ENCODE assay signal across 10 cellular contexts in the genomic region with DNA sequence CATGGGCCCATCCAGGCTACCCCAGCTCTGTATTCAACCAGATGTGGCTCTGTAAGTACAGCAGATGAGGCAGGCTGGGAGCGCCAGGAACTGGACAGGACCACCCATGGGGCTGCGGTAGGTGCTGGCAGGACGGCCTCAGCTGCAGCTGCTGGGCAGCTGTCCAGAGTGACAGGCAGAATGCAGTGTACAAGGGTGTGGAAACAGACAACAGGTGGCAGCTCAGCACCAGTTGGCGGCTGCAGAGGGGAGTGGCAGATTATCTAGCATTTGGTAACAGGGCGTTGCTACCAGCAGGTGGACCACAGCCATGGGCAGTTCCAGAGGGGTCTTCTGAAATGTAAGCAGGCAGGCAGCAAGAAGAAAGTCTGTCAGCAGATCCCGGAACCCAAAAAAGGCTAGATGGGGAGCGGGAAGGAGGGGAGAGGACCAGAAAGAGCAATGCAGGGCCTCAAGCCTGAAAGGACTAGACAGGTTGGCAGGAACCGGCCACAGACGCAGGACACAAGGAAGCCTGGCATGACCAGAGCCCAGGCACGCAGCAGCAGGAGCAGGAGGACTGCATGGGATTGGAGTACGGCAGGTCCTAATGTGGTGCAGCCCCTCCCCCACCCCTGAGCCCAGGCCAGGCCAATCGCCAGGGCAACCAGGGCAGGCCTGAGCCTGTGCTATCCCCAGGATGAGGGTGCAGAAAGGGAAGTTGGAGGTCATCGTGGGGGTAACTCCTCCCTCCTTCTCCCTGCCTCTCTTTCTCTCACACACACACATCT. TPM values are rescaled to one million over a fixed set of nuclear protein-coding genes. Genes with fewer than 3 reads are reported as not detected.
A peak's percentile ranks its signal among the peaks of the same experiment; 100 is the strongest.
DNase-seq lines count a peak whose midpoint lies in the region; ATAC-seq, FAIRE-seq and TF ChIP-seq lines count a peak whose summit lies in the region.
"Had no signal": no experiment of that assay in that cellular context is flagged by ENCODE, and none has a peak within 500 bp of the region (broad histone marks: within the 10 kb centered on the region; RNA-seq: fewer than 3 reads in every experiment).

No MANE protein-coding gene starts in this region.

- H4K20me1 ChIP-seq in H1 (replicated peaks in 1 of 2; ENCODE audit: control insufficient read depth in 1 of 2, insufficient read depth in 2 of 2, low read length in 2 of 2), result no peaks in the 10 kb centered on the region

- intact Hi-C loops in posterior vena cava (cut with DNase I), result no loop called here

- H3K36me3 ChIP-seq in H7 (replicated peaks; ENCODE audit: control insufficient read depth, insufficient read depth, low read length), result no peaks in the 10 kb centered on the region
- no peaks in the 10 kb centered on the region for H3K36me3 ChIP-seq in H1 (ENCODE audit: control insufficient read depth in 2 of 4, insufficient read depth in 4 of 4, low read length in 3 of 4)

- H2BK5ac ChIP-seq in H1 (ENCODE audit: low read depth, low read length), result 0 out of 2 replicates have a peak overlapping the region, but pooled peaks have one; percentile 37

- POLR2A ChIA-PET in H1 (lab: Charles Lee; ENCODE audit: partially characterized antibody), result interaction anchor here (0.6 to 2.3 kb wide), 3 partner anchors 11 to 132 kb away, joined by 4 to 8 read pairs (median 5); no protein-coding TSS in a partner anchor

- no peaks in the 10 kb centered on the region for H3K79me1 ChIP-seq in H1 (ENCODE audit: low read depth, low read length)

- peak overlapping the region; percentile 62; the same call in 1 of the 2 replicates for H2BK12ac ChIP-seq in H1 (ENCODE audit: low read depth, low read length)

- H3K4me1 Mint-ChIP-seq in mesothelial cell of epicardium (peaks cover 13% of the 10 kb centered on the region), HFFc6 (ENCODE audit: low read depth) (no peaks in the 10 kb centered on the region)
- H3K4me1 Mint-ChIP-seq: activated B cell treated with CpG ODN at 0.5 μM for 24 hours had no signal

- peak; percentile 66 for DNase-seq in H7
- DNase-seq in NCI-H774 (lab: John Stamatoyannopoulos, UW), result peak; percentile 70
- DNase-seq in H1 (ENCODE audit: low read depth in 1 of 2, low spot score in 2 of 2), result no peak
- DNase-seq in posterior vena cava (ENCODE audit: low spot score), result peak; percentile 78
- no peak for DNase-seq in mesothelial cell of epicardium (ENCODE audit: low spot score in 2 of 2, unreplicated experiment in 2 of 2)
- no peak for DNase-seq in HFFc6
- DNase-seq in stimulated activated naive CD4-positive, alpha-beta T cell (lab: John Stamatoyannopoulos, UW), result no peak
- DNase-seq: activated B cell treated with CpG ODN at 0.5 μM for 24 hours, NCI-H2081 treated with DMSO at 0.1 percent for 48 hours had no signal

- H3K27ac Mint-ChIP-seq in mesothelial cell of epicardium (no peak overlapping the region), HFFc6 (no peak overlapping the region)
- H3K27ac Mint-ChIP-seq: activated B cell treated with CpG ODN at 0.5 μM for 24 hours had no signal

- no peak for TF ChIP-seq EP300 in H1 (IDR thresholded peaks at IDR 0.05; ENCODE audit: borderline replicate concordance in 1 of 2, low read depth in 2 of 2, low read length in 2 of 2)

- no peak overlapping the region for H3K27ac ChIP-seq in H1 (ENCODE audit: low read depth, low read length)

- no peak overlapping the region for H3K14ac ChIP-seq in H1 (ENCODE audit: insufficient read length)

- peak overlapping the region; percentile 62 for H2BK20ac ChIP-seq in H1 (ENCODE audit: low read length)

- H3K4me1 ChIP-seq in H1 (replicated peaks in 1 of 4; ENCODE audit: control insufficient read depth in 3 of 4, insufficient read depth in 4 of 4, low read length in 3 of 4), result peaks cover 0 to 9% (median 0%) of the 10 kb centered on the region in 4 experiments; a peak in 3 of 7 replicates

- no peak for ATAC-seq in GM19395 (IDR thresholded peaks at IDR 0.05; ENCODE audit: unreplicated experiment)

- H3K36me3 Mint-ChIP-seq in mesothelial cell of epicardium (no peaks in the 10 kb centered on the region), HFFc6 (ENCODE audit: low read depth) (no peaks in the 10 kb centered on the region)

- H3K9me3 Mint-ChIP-seq in mesothelial cell of epicardium, result no peaks in the 10 kb centered on the region
- no peaks in the 10 kb centered on the region for H3K9me3 Mint-ChIP-seq in HFFc6
- H3K9me3 Mint-ChIP-seq: activated B cell treated with CpG ODN at 0.5 μM for 24 hours had no signal

- H2BK120ac ChIP-seq in H1 (replicated peaks; ENCODE audit: low read depth, low read length), result no peak overlapping the region

- no peak for FAIRE-seq in H1 (lab: Jason Lieb, UNC)

- peak; percentile 9 to 30 (median 19) for TF ChIP-seq CTCF in H1 (IDR thresholded peaks at IDR 0.05; ENCODE audit: control extremely low read depth in 1 of 3, insufficient read depth in 1 of 3, low read depth in 1 of 3, low read length in 3 of 3)
- no peak for TF ChIP-seq CTCF in mesothelial cell of epicardium (IDR thresholded peaks at IDR 0.05; ENCODE audit: unreplicated experiment)
- TF ChIP-seq CTCF in HFFc6 (IDR thresholded peaks at IDR 0.05), result no peak

- H3K4me3 ChIP-seq in H7 (ENCODE audit: insufficient read depth, low read depth, low read length), result no peak overlapping the region
- H3K4me3 ChIP-seq in H1 (ENCODE audit: extremely low read depth in 1 of 4, insufficient read depth in 2 of 4, low read depth in 3 of 4, low read length in 4 of 4), result no peak overlapping the region

- peak overlapping the region; percentile 5 for H2AFZ ChIP-seq in H1 (ENCODE audit: low read length)

- no peaks in the 10 kb centered on the region for H3K79me2 ChIP-seq in H1 (ENCODE audit: control insufficient read depth in 1 of 2, insufficient read depth in 2 of 2, low read length in 2 of 2)

- no peaks in the 10 kb centered on the region for H3K9me3 ChIP-seq in H1 (ENCODE audit: insufficient read depth in 2 of 2, low read depth in 1 of 2, low read length in 1 of 2)

- no peak overlapping the region for H3K23ac ChIP-seq in H1 (ENCODE audit: insufficient read length)

- CTCF ChIA-PET in H1 (lab: Charles Lee; ENCODE audit: partially characterized antibody), result interaction anchor here (0.8 to 25.9 kb wide), 15 partner anchors 8 to 266 kb away, joined by 3 to 890 read pairs (median 4); no protein-coding TSS in a partner anchor

- peak in 1 of 2 experiments; percentile 19; a peak in 1 of 4 replicates for TF ChIP-seq RAD21 in H1 (IDR thresholded peaks at IDR 0.05 in 1 of 2, conservative IDR thresholded peaks at IDR 0.05 in 1 of 2; ENCODE audit: low read depth in 2 of 2, low read length in 2 of 2)

- no peaks in the 10 kb centered on the region; the same call in 1 of the 2 replicates for H3K23me2 ChIP-seq in H1 (ENCODE audit: low read depth, low read length)

- H3K27me3 ChIP-seq in H7 (ENCODE audit: control insufficient read depth, insufficient read depth, low read length) (no peaks in the 10 kb centered on the region), H1 (replicated peaks in 1 of 4; ENCODE audit: control insufficient read depth in 3 of 4, extremely low read depth in 1 of 4, insufficient read depth in 3 of 4, low read length in 3 of 4) (no peaks in the 10 kb centered on the region)

- H3K27me3 Mint-ChIP-seq in mesothelial cell of epicardium (ENCODE audit: low read depth) (no peaks in the 10 kb centered on the region), HFFc6 (ENCODE audit: insufficient read depth) (peaks cover 45% of the 10 kb centered on the region)

- H2BK15ac ChIP-seq in H1 (ENCODE audit: low read length), result no peak overlapping the region; the same call in 1 of the 2 replicates

- H3K4me2 ChIP-seq in H1 (ENCODE audit: insufficient read depth in 1 of 2, low read depth in 2 of 2, low read length in 2 of 2), result peak overlapping the region in 1 of 2 experiments; percentile 1; a peak in 1 of 4 replicates

- no peak overlapping the region for H3K4ac ChIP-seq in H1 (replicated peaks; ENCODE audit: insufficient read length, low read depth, low read length)

- peak overlapping the region; percentile 20; the same call in 1 of the 2 replicates for H2AK5ac ChIP-seq in H1 (ENCODE audit: low read depth, low read length)

- no peak overlapping the region for H4K91ac ChIP-seq in H1 (replicated peaks; ENCODE audit: insufficient read length, low read length)

- no peak overlapping the region for H4K5ac ChIP-seq in H1 (ENCODE audit: insufficient read length, low read depth, low read length)

- TF ChIP-seq POLR2A in H1 (IDR thresholded peaks at IDR 0.05; ENCODE audit: control extremely low read depth in 1 of 2, low read depth in 2 of 2, low read length in 2 of 2), result no peak

- WGBS in H1 (ENCODE audit: extremely low coverage in 1 of 2, insufficient coverage in 1 of 2, insufficient read length in 1 of 2, insufficient replicate concordance in 2 of 2, low coverage in 1 of 2, low lambda C conversion rate in 2 of 2, missing lambda C conversion rate in 1 of 2), 2 experiments, result 80% methylated on average over 13 of the region's 13 CpGs; no CpG with 5 or more reads in 1 of the 2 experiments

- H4K8ac ChIP-seq in H1 (ENCODE audit: extremely low read depth, insufficient read depth, low read length), result peak overlapping the region; percentile 16

- no peak overlapping the region for H3K9ac ChIP-seq in H1 (replicated peaks in 1 of 4; ENCODE audit: extremely low read depth in 1 of 4, low read depth in 3 of 4, low read length in 3 of 4)

- H3K56ac ChIP-seq in H1 (replicated peaks; ENCODE audit: insufficient read length, low read depth, low read length), result no peak overlapping the region

- no peak overlapping the region for H3K18ac ChIP-seq in H1 (ENCODE audit: extremely low read depth, low read length)

- H3K4me3 Mint-ChIP-seq in mesothelial cell of epicardium (no peak overlapping the region), HFFc6 (no peak overlapping the region)
- H3K4me3 Mint-ChIP-seq: activated B cell treated with CpG ODN at 0.5 μM for 24 hours had no signal

TF ChIP-seq in H1, 55 proteins besides CTCF, POLR2A, EP300 and RAD21:
- TF ChIP-seq RNF2 (IDR thresholded peaks at IDR 0.05; ENCODE audit: borderline replicate concordance, low read depth, low read length, missing control alignments, poor library complexity, severe bottlenecking) (no peak), SP1 (IDR thresholded peaks at IDR 0.05; ENCODE audit: low read depth, low read length) (0 out of 2 replicates have a peak, but pooled peaks have one; percentile 29)

RNA-seq across cellular contexts. Expression of a gene that starts 24.7 kb away (rescaled TPM):
- total RNA-seq in H7 (2014; rRNA removed; shearing (Covaris generic)), result 90.2 and 176 TPM in 2 replicates
- 48.0 and 49.9 TPM in 2 replicates for total RNA-seq in H1 (2021; fragmentation: NEBNext Ultra II Directional; extraction: Animal tissue kit (Norgen Biotek cat#: 25700))
- 80.1 and 115 TPM in 2 replicates for polyA plus RNA-seq in H1 (2011; rRNA removed)
- polyA plus RNA-seq in H1 (2011; cell fraction: cytosol; rRNA removed), result 148 TPM
- polyA plus RNA-seq in H1 (2011; cell fraction: nucleus; rRNA removed), result 347 TPM
- 37.2 to 63.9 TPM (median 58.3 TPM) in 4 replicates for polyA plus RNA-seq in H1 (2012, experiment 1 of 2)
- 59.7 TPM for polyA plus RNA-seq in H1 (2012, experiment 2 of 2)
- polyA plus RNA-seq in H1 (2013, experiment 1 of 2), result 8.0 TPM
- 7.8 TPM for polyA plus RNA-seq in H1 (2013, experiment 2 of 2)
- 84.3 and 179 TPM in 2 replicates for polyA minus RNA-seq in H1 (2011; rRNA and poly(A)+ RNA removed)
- 55.0 TPM for polyA minus RNA-seq in H1 (2011; cell fraction: cytosol; rRNA and poly(A)+ RNA removed)
- 79.6 TPM for polyA minus RNA-seq in H1 (2011; cell fraction: nucleus; rRNA and poly(A)+ RNA removed)
- total RNA-seq in posterior vena cava (100 to 1,000 TPM; 137 to 169 TPM), mesothelial cell of epicardium (112 to 131 TPM (median 123 TPM) in 3 replicates)
- total RNA-seq in HFFc6 (2021; fragmentation: NEBNext Ultra II Directional; extraction: Animal tissue kit (Norgen Biotek cat#: 25700)), result not detected
- total RNA-seq: activated B cell treated with CpG ODN at 0.5 μM for 24 hours had no signal

Comparison
In these comparisons a context has a peak if more than half of its experiments do, and no peak if none do; other contexts are left out.
1. DNase-seq: peak in H7 (single experiment), NCI-H774 (single experiment) and posterior vena cava (single experiment); none in H1 (0 of 2), mesothelial cell of epicardium (0 of 2), HFFc6 (single experiment) and stimulated activated naive CD4-positive, alpha-beta T cell (0 of 6).
2. CTCF ChIP-seq: peak in H1 (3 of 3); none in mesothelial cell of epicardium (single experiment) and HFFc6 (single experiment).
3. RNA of a gene that starts 24.7 kb away (total RNA-seq): 90.2 to 176 TPM in H7, 137 to 169 TPM in posterior vena cava, 112 to 131 TPM in mesothelial cell of epicardium and 48.0 to 49.9 TPM in H1; not detected in HFFc6; every median in the first group is over 10 times any median in the second.